In the genomic region with DNA sequence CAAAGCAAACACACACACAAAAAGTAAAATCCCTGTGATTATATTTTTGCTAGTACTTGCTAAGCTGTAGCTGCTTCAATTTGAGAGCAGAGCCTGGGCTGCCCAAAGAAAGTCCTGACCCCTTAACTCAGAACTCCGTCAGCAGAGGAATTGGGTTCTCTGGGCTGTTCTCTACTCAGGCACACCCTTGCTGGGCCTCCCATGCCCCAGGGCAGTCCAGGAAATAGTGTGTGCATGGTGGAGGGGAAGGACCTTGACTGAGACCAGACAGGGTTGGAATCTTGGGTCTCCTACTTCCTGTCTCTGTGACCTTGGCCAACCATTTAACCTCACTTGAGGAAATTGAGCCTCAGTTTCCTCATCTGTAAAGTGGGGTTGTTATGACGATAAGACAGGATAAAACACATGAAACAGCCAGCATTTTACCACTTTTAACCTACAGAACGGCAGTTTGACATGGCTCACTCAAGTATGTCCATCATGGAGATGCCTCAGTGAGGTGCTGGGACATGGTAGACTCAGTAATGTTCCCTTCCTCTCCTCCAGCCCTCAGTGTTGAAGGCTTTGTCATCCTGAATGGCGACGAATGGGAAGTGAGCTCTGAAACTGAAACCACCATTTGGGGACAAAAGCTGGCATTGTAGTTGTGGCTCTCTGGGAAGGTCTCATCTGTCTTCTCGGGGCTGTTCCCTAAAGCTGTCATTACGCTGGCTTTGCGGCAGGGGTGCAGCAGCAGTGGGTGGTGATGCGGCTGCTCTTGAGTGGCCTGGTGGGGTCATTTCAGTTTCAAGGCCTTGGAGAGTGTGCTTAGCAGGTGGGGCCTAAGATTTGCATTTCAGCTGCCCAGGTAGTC, we compare ENCODE assay signal across 12 cellular contexts.
A peak's percentile ranks its signal among the peaks of the same experiment; 100 is the strongest.
DNase-seq lines count a peak whose midpoint lies in the region; ATAC-seq, FAIRE-seq and TF ChIP-seq lines count a peak whose summit lies in the region.
"Had no signal": no experiment of that assay in that cellular context is flagged by ENCODE, and none has a peak within 500 bp of the region (broad histone marks: within the 10 kb centered on the region; RNA-seq: fewer than 3 reads in every experiment).

No MANE protein-coding gene starts in this region.

- no peaks in the 10 kb centered on the region for H3K9me3 ChIP-seq in A549
- H3K9me3 ChIP-seq in hepatocyte (ENCODE audit: low read depth): no peaks in the 10 kb centered on the region
- H3K9me3 ChIP-seq: breast epithelium, heart left ventricle had no signal

- H3K4me2 ChIP-seq in A549: peak overlapping the region; percentile 8; the same call in 1 of the 3 replicates
- H3K4me2 ChIP-seq in hepatocyte: no peak overlapping the region

- WGBS in A549 (ENCODE audit: missing lambda C conversion rate): 93% methylated on average over 9 of the region's 9 CpGs
- 94% methylated on average over 9 of the region's 9 CpGs for WGBS in hepatocyte (ENCODE audit: low lambda C conversion rate, missing lambda C conversion rate)

- H3K4me3 ChIP-seq in A549 (no peak overlapping the region), hepatocyte (no peak overlapping the region)
- H3K4me3 ChIP-seq: breast epithelium, heart left ventricle had no signal

- peak overlapping the region; percentile 22 to 74; a peak in 4 of 6 replicates for H3K27ac ChIP-seq in A549
- H3K27ac ChIP-seq in hepatocyte: no peak overlapping the region

- POLR2A ChIA-PET in A549 (lab: Yijun Ruan, JAX): no interaction called here

- TF ChIP-seq CTCF in A549 (IDR thresholded peaks at IDR 0.05): no peak
- TF ChIP-seq CTCF in hepatocyte (IDR thresholded peaks at IDR 0.05; ENCODE audit: poor library complexity): no peak

- intact Hi-C loops in left colon (cut with DNase I, micrococcal nuclease): no loop called here

- peaks cover 7% of the 10 kb centered on the region for H4K20me1 ChIP-seq in hepatocyte (ENCODE audit: insufficient read depth, poor library complexity, severe bottlenecking)

- FAIRE-seq in A549 (lab: Jason Lieb, UNC): no peak

- no peak for TF ChIP-seq EP300 in A549 (IDR thresholded peaks at IDR 0.05)

- peaks cover 79% of the 10 kb centered on the region for H3K4me1 ChIP-seq in A549
- no peaks in the 10 kb centered on the region for H3K4me1 ChIP-seq in hepatocyte (ENCODE audit: insufficient read depth)
- H3K4me1 ChIP-seq: breast epithelium had no signal

- H3K79me2 ChIP-seq in hepatocyte: peaks cover 89% of the 10 kb centered on the region

- no peak for TF ChIP-seq POLR2A in A549 (IDR thresholded peaks at IDR 0.05; ENCODE audit: low read length)

- DNase-seq in A549 (ENCODE audit: low read depth in 1 of 2, low spot score in 1 of 2) (no peak), SIG-M5 treated with dmso at 0.1 percent for 504 hours (lab: John Stamatoyannopoulos, UW; ENCODE audit: unreplicated experiment) (peak; percentile 85), left colon (no peak), KBM-7 (no peak), hepatocyte (ENCODE audit: low spot score) (no peak), DMS153 (lab: John Stamatoyannopoulos, UW) (no peak)
- DNase-seq: activated CD4-positive, alpha-beta T cell treated with anti-CD3 and anti-CD28 coated beads, Interleukin-2, amount 50 U/mL, for 4 hours; heart left ventricle; NCI-H748 treated with DMSO at 0.1 percent for 48 hours had no signal

- TF ChIP-seq RAD21 in A549 (conservative IDR thresholded peaks at IDR 0.05 in 1 of 2, IDR thresholded peaks at IDR 0.05 in 1 of 2): no peak

- no peak overlapping the region for H2AFZ ChIP-seq in hepatocyte

- no peaks in the 10 kb centered on the region for H3K27me3 ChIP-seq in hepatocyte
- H3K27me3 ChIP-seq: breast epithelium, heart left ventricle had no signal

- ATAC-seq in A549 (peak in 1 of 2 experiments; percentile 9; a peak in 1 of 6 replicates), GM21447 (IDR thresholded peaks at IDR 0.05; ENCODE audit: unreplicated experiment) (peak; percentile 47), left colon (peak; percentile 41), GM21390 (IDR thresholded peaks at IDR 0.05; ENCODE audit: unreplicated experiment) (no peak)

- CTCF ChIA-PET in A549 (lab: Yijun Ruan, JAX): interaction anchor here (0.9 kb wide), 1 partner anchor 12 kb away, joined by 3 read pairs; no protein-coding TSS in a partner anchor

- H3K36me3 ChIP-seq in hepatocyte (replicated peaks; ENCODE audit: insufficient read depth, low read depth): no peaks in the 10 kb centered on the region
- H3K36me3 ChIP-seq: breast epithelium had no signal

- H3K9me2 ChIP-seq in hepatocyte (replicated peaks; ENCODE audit: insufficient read depth): no peaks in the 10 kb centered on the region

- in situ Hi-C loops in KBM-7 (cut with MboI; ENCODE audit: low pct_unique_long_range_greater_than_20kb, low sequenced_read_pairs): no loop called here

TF ChIP-seq in A549, 52 proteins besides CTCF, POLR2A, EP300 and RAD21:
- no peak for TF ChIP-seq NFE2L2 (conservative IDR thresholded peaks at IDR 0.05; ENCODE audit: low read length)
- TF ChIP-seq, protein P1, sequence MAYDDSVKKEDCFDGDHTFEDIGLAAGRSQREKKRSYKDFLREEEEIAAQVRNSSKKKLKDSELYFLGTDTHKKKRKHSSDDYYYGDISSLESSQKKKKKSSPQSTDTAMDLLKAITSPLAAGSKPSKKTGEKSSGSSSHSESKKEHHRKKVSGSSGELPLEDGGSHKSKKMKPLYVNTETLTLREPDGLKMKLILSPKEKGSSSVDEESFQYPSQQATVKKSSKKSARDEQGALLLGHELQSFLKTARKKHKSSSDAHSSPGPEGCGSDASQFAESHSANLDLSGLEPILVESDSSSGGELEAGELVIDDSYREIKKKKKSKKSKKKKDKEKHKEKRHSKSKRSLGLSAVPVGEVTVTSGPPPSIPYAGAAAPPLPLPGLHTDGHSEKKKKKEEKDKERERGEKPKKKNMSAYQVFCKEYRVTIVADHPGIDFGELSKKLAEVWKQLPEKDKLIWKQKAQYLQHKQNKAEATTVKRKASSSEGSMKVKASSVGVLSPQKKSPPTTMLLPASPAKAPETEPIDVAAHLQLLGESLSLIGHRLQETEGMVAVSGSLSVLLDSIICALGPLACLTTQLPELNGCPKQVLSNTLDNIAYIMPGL (CRISPR knock-in tag; IDR thresholded peaks at IDR 0.05; ENCODE audit: borderline replicate concordance): no peak
- TF ChIP-seq EHMT2 (IDR thresholded peaks at IDR 0.05; ENCODE audit: low read depth): no peak
- TF ChIP-seq POLR2AphosphoS2 (conservative IDR thresholded peaks at IDR 0.05; ENCODE audit: low read length): 0 out of 2 replicates have a peak, but pooled peaks have one; percentile 49
